Comparison of ENCODE assay signal across 16 cellular contexts in genomic region chr2:69380072-69380917, GRCh38. TPM values are rescaled to one million over a fixed set of nuclear protein-coding genes. Genes with fewer than 3 reads are reported as not detected.
DNase-seq lines count a peak whose midpoint lies in the region; ATAC-seq and TF ChIP-seq lines count a peak whose summit lies in the region.
"Had no signal": no experiment of that assay in that cellular context is flagged by ENCODE, and none has a peak within 500 bp of the region (broad histone marks: within the 10 kb centered on the region; RNA-seq: fewer than 3 reads in every experiment).

No MANE protein-coding gene starts in this region.

- H3K27me3 ChIP-seq in upper lobe of left lung, result no peaks in the 10 kb centered on the region
- H3K27me3 ChIP-seq in foreskin keratinocyte, result no peaks in the 10 kb centered on the region
- H3K27me3 ChIP-seq: gastrocnemius medialis had no signal

- H3K4me1 ChIP-seq in upper lobe of left lung, result peaks cover 10 to 65% (median 25%) of the 10 kb centered on the region in 4 donors
- peaks cover 5% of the 10 kb centered on the region for H3K4me1 ChIP-seq in foreskin keratinocyte

- peaks cover 12% of the 10 kb centered on the region for H3K36me3 Mint-ChIP-seq in natural killer cell treated with Interleukin-12 subunit alpha and Interleukin-12 subunit beta and Interleukin-15 and Interleukin-18, amount 100 ng/mL, for 72 hours
- H3K36me3 Mint-ChIP-seq in natural killer cell (no peaks in the 10 kb centered on the region), T-cell (peaks cover 15% of the 10 kb centered on the region), nephron progenitor cell (ENCODE audit: low read depth) (peaks cover 59% of the 10 kb centered on the region)

- H3K27ac ChIP-seq in RWPE1 (peak overlapping the region; percentile 3; the same call in 1 of the 2 replicates), upper lobe of left lung (peak overlapping the region in 1 of 4 donors; percentile 19), foreskin keratinocyte (no peak overlapping the region)
- H3K27ac ChIP-seq: gastrocnemius medialis had no signal

- POLR2A ChIA-PET in RWPE1 (lab: Yijun Ruan, JAX; ENCODE audit: low non-redundant PET), result no interaction called here
- POLR2A ChIA-PET in T-cell (lab: Charles Lee), result interaction anchor here (0.6 kb wide), 3 partner anchors 8 to 1250 kb away, joined by 3 to 5 read pairs (median 3); no protein-coding TSS in a partner anchor

- DNase-seq in natural killer cell treated with Interleukin-12 subunit alpha and Interleukin-12 subunit beta and Interleukin-15 and Interleukin-18, amount 100 ng/mL, for 72 hours (ENCODE audit: low spot score), result no peak
- DNase-seq in natural killer cell (no peak), RWPE1 (ENCODE audit: low spot score) (no peak), fibroblast of pulmonary artery (ENCODE audit: low read depth) (peak; percentile 41), upper lobe of left lung (peak; percentile 54 to 80), foreskin keratinocyte (no peak), T-cell (no peak), nephron progenitor cell (no peak)
- DNase-seq: activated CD4-positive, alpha-beta T cell treated with anti-CD3 and anti-CD28 coated beads, Interleukin-2, amount 10 ng/mL, durations not matched to agents 7 days and 5 days; AML-193; gastrocnemius medialis; NCI-H345; substantia nigra; T-helper 9 cell had no signal

- H3K9me3 ChIP-seq in upper lobe of left lung, result no peaks in the 10 kb centered on the region
- H3K9me3 ChIP-seq: gastrocnemius medialis had no signal

- no peak for ATAC-seq in natural killer cell treated with Interleukin-12 subunit alpha and Interleukin-12 subunit beta and Interleukin-15 and Interleukin-18, amount 100 ng/mL, for 72 hours
- no peak for ATAC-seq in natural killer cell
- ATAC-seq in upper lobe of left lung (ENCODE audit: low FRiP score in 2 of 2), result peak in 1 of 2 donors; percentile 71
- ATAC-seq in foreskin keratinocyte, result no peak
- ATAC-seq in T-cell (replicated peaks in 1 of 4), result no peak
- ATAC-seq: gastrocnemius medialis, HCT116 had no signal

- no peak for TF ChIP-seq POLR2A in upper lobe of left lung (IDR thresholded peaks at IDR 0.05)

- 80 to 83% methylated on average over 12 of the region's 12 CpGs for WGBS in upper lobe of left lung, 2 donors

- TF ChIP-seq CTCF in natural killer cell (IDR thresholded peaks at IDR 0.05) (no peak), RWPE1 (conservative IDR thresholded peaks at IDR 0.05; ENCODE audit: low read depth) (no peak), fibroblast of pulmonary artery (IDR thresholded peaks at IDR 0.05; ENCODE audit: low read length, missing control alignments) (no peak), upper lobe of left lung (IDR thresholded peaks at IDR 0.05) (no peak), foreskin keratinocyte (conservative IDR thresholded peaks at IDR 0.05) (no peak), nephron progenitor cell (IDR thresholded peaks at IDR 0.05) (no peak)

- no peaks in the 10 kb centered on the region for H3K27me3 Mint-ChIP-seq in natural killer cell treated with Interleukin-12 subunit alpha and Interleukin-12 subunit beta and Interleukin-15 and Interleukin-18, amount 100 ng/mL, for 72 hours
- H3K27me3 Mint-ChIP-seq in natural killer cell (ENCODE audit: low read depth in 2 of 2), result no peaks in the 10 kb centered on the region
- H3K27me3 Mint-ChIP-seq in T-cell, result no peaks in the 10 kb centered on the region
- no peaks in the 10 kb centered on the region for H3K27me3 Mint-ChIP-seq in nephron progenitor cell (ENCODE audit: low read depth, poor library complexity)
- H3K27me3 Mint-ChIP-seq: activated CD4-positive, alpha-beta T cell treated with anti-CD3 and anti-CD28 coated beads, Interleukin-2, amount 10 ng/mL, durations not matched to agents 7 days and 5 days had no signal

- H3K4me3 Mint-ChIP-seq in natural killer cell treated with Interleukin-12 subunit alpha and Interleukin-12 subunit beta and Interleukin-15 and Interleukin-18, amount 100 ng/mL, for 72 hours, result no peak overlapping the region
- H3K4me3 Mint-ChIP-seq in natural killer cell (no peak overlapping the region), T-cell (no peak overlapping the region), nephron progenitor cell (no peak overlapping the region)
- H3K4me3 Mint-ChIP-seq: activated CD4-positive, alpha-beta T cell treated with anti-CD3 and anti-CD28 coated beads, Interleukin-2, amount 10 ng/mL, durations not matched to agents 7 days and 5 days; nephron had no signal

- H3K4me1 Mint-ChIP-seq in natural killer cell treated with Interleukin-12 subunit alpha and Interleukin-12 subunit beta and Interleukin-15 and Interleukin-18, amount 100 ng/mL, for 72 hours (ENCODE audit: low read depth in 2 of 2), result peaks cover 28% of the 10 kb centered on the region in 2 donors
- H3K4me1 Mint-ChIP-seq in natural killer cell (peaks cover 27 to 32% of the 10 kb centered on the region in 2 donors), T-cell (peaks cover 50 to 62% (median 59%) of the 10 kb centered on the region in 3 donors), nephron progenitor cell (peaks cover 10% of the 10 kb centered on the region)

- H3K4me3 ChIP-seq in fibroblast of pulmonary artery (replicated peaks; ENCODE audit: low read depth, low read length) (no peak overlapping the region), upper lobe of left lung (no peak overlapping the region)
- H3K4me3 ChIP-seq: gastrocnemius medialis had no signal

- H3K9me3 Mint-ChIP-seq in natural killer cell treated with Interleukin-12 subunit alpha and Interleukin-12 subunit beta and Interleukin-15 and Interleukin-18, amount 100 ng/mL, for 72 hours, result no peaks in the 10 kb centered on the region
- H3K9me3 Mint-ChIP-seq in natural killer cell (no peaks in the 10 kb centered on the region), T-cell (no peaks in the 10 kb centered on the region), nephron progenitor cell (no peaks in the 10 kb centered on the region)
- H3K9me3 Mint-ChIP-seq: activated CD4-positive, alpha-beta T cell treated with anti-CD3 and anti-CD28 coated beads, Interleukin-2, amount 10 ng/mL, durations not matched to agents 7 days and 5 days; nephron had no signal

- CTCF ChIA-PET in RWPE1 (lab: Yijun Ruan, JAX) (no interaction called here), T-cell (lab: Charles Lee) (interaction anchor here (0.6 to 1.5 kb wide), 3 partner anchors 10 to 204 kb away, joined by 3 to 8 read pairs (median 5); no protein-coding TSS in a partner anchor)

- TF ChIP-seq EP300 in upper lobe of left lung (IDR thresholded peaks at IDR 0.05), result no peak

- intact Hi-C loops in natural killer cell (cut with micrococcal nuclease), result no loop called here

- peaks cover 0 to 8% (median 0%) of the 10 kb centered on the region in 4 donors for H3K36me3 ChIP-seq in upper lobe of left lung
- H3K36me3 ChIP-seq: gastrocnemius medialis had no signal

- peak overlapping the region; percentile 2 to 70 for H3K27ac Mint-ChIP-seq in natural killer cell treated with Interleukin-12 subunit alpha and Interleukin-12 subunit beta and Interleukin-15 and Interleukin-18, amount 100 ng/mL, for 72 hours
- no peak overlapping the region for H3K27ac Mint-ChIP-seq in natural killer cell
- peak overlapping the region in 1 of 2 donors; percentile 2 for H3K27ac Mint-ChIP-seq in T-cell
- no peak overlapping the region for H3K27ac Mint-ChIP-seq in nephron progenitor cell
- H3K27ac Mint-ChIP-seq: activated CD4-positive, alpha-beta T cell treated with anti-CD3 and anti-CD28 coated beads, Interleukin-2, amount 10 ng/mL, durations not matched to agents 7 days and 5 days had no signal

RNA-seq across cellular contexts. Expression of gene GFPT1, which starts 6.7 kb away (rescaled TPM):
- total RNA-seq in natural killer cell treated with Interleukin-12 subunit alpha and Interleukin-12 subunit beta and Interleukin-15 and Interleukin-18, amount 100 ng/mL, for 72 hours, result 10 to 100 TPM; 46.7 to 50.5 TPM
- total RNA-seq in natural killer cell (10 to 100 TPM; 13.9 to 16.4 (median 15.0) TPM), upper lobe of left lung (10 to 100 TPM; 16.1 to 99.0 (median 38.5) TPM), foreskin keratinocyte (22.6 TPM in 2 replicates), T-cell (10 to 100 TPM; 14.9 to 22.1 (median 19.8) TPM)
- 5.8 and 6.7 TPM in 2 replicates for polyA plus RNA-seq in foreskin keratinocyte

RNA-seq across cellular contexts. Expression of gene NFU1, which starts 56.9 kb away (rescaled TPM):
- 10 to 100 TPM; 25.3 to 34.6 TPM for total RNA-seq in natural killer cell treated with Interleukin-12 subunit alpha and Interleukin-12 subunit beta and Interleukin-15 and Interleukin-18, amount 100 ng/mL, for 72 hours
- total RNA-seq in natural killer cell (10 to 100 TPM; 21.4 to 25.0 (median 23.6) TPM), upper lobe of left lung (10 to 100 TPM; 23.0 to 49.8 (median 38.6) TPM), foreskin keratinocyte (47.0 and 53.6 TPM in 2 replicates), T-cell (10 to 100 TPM; 20.6 to 31.9 (median 22.5) TPM)
- polyA plus RNA-seq in foreskin keratinocyte, result 60.1 and 63.0 TPM in 2 replicates

Comparison
In these comparisons a context has a peak if more than half of its experiments do, and no peak if none do; other contexts are left out.
1. H3K27ac Mint-ChIP-seq: peak in natural killer cell treated with Interleukin-12 subunit alpha and Interleukin-12 subunit beta and Interleukin-15 and Interleukin-18, amount 100 ng/mL, for 72 hours (2 of 2); none in natural killer cell (0 of 2) and nephron progenitor cell (single experiment).
2. DNase-seq: peak in fibroblast of pulmonary artery (single experiment) and upper lobe of left lung (2 of 2); none in natural killer cell treated with Interleukin-12 subunit alpha and Interleukin-12 subunit beta and Interleukin-15 and Interleukin-18, amount 100 ng/mL, for 72 hours (single experiment), natural killer cell (single experiment), RWPE1 (single experiment), foreskin keratinocyte (0 of 2), T-cell (0 of 34) and nephron progenitor cell (single experiment).